2 cellular contexts compared by ENCODE assay signal in genomic region chr16:11193494-11193893, GRCh38.
A peak's percentile ranks its signal among the peaks of the same experiment; 100 is the strongest.
TF ChIP-seq lines count a peak whose summit lies in the region.

No MANE protein-coding gene starts in this region.

TF ChIP-seq in HepG2, 621 proteins besides CTCF, POLR2A, EP300 and RAD21 (continues in another document):
- peak; percentile 63; the same call in 1 of the 2 replicates for TF ChIP-seq SOX6 (IDR thresholded peaks at IDR 0.05)
- TF ChIP-seq SOX6 (CRISPR knock-in tag; IDR thresholded peaks at IDR 0.05) = no peak
- 0 out of 2 replicates have a peak, but pooled peaks have one; percentile 74 for TF ChIP-seq TRIM22 (IDR thresholded peaks at IDR 0.05)
- no peak for TF ChIP-seq ZNF253 (CRISPR knock-in tag; IDR thresholded peaks at IDR 0.05; ENCODE audit: borderline replicate concordance)
- peak; percentile 39; the same call in 1 of the 2 replicates for TF ChIP-seq FOXA1 (IDR thresholded peaks at IDR 0.05)
- TF ChIP-seq FOXA1 (CRISPR knock-in tag; IDR thresholded peaks at IDR 0.05) = no peak
- TF ChIP-seq REL (CRISPR knock-in tag; conservative IDR thresholded peaks at IDR 0.05) = no peak
- no peak for TF ChIP-seq POGZ (CRISPR knock-in tag; IDR thresholded peaks at IDR 0.05)
- TF ChIP-seq ZNF138 (CRISPR knock-in tag; IDR thresholded peaks at IDR 0.05; ENCODE audit: low read depth) = no peak
- TF ChIP-seq TFE3 (CRISPR knock-in tag; IDR thresholded peaks at IDR 0.05) = no peak
- peak; percentile 63; the same call in 1 of the 2 replicates for TF ChIP-seq SP1 (IDR thresholded peaks at IDR 0.05)
- TF ChIP-seq SP1 (CRISPR knock-in tag; IDR thresholded peaks at IDR 0.05) = no peak
- TF ChIP-seq, protein P1, sequence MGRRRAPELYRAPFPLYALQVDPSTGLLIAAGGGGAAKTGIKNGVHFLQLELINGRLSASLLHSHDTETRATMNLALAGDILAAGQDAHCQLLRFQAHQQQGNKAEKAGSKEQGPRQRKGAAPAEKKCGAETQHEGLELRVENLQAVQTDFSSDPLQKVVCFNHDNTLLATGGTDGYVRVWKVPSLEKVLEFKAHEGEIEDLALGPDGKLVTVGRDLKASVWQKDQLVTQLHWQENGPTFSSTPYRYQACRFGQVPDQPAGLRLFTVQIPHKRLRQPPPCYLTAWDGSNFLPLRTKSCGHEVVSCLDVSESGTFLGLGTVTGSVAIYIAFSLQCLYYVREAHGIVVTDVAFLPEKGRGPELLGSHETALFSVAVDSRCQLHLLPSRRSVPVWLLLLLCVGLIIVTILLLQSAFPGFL (CRISPR knock-in tag; IDR thresholded peaks at IDR 0.05) = no peak
- TF ChIP-seq MTF2 (CRISPR knock-in tag; IDR thresholded peaks at IDR 0.05; ENCODE audit: borderline replicate concordance) = no peak
- peak; percentile 89 for TF ChIP-seq IKZF1 (IDR thresholded peaks at IDR 0.05)
- no peak for TF ChIP-seq ARID3A (IDR thresholded peaks at IDR 0.05; ENCODE audit: low read depth, low read length)
- peak; percentile 68; the same call in 1 of the 2 replicates for TF ChIP-seq FOXK2 (IDR thresholded peaks at IDR 0.05)
- TF ChIP-seq HMG20B (CRISPR knock-in tag; conservative IDR thresholded peaks at IDR 0.05) = no peak
- no peak for TF ChIP-seq KLF12 (CRISPR knock-in tag; IDR thresholded peaks at IDR 0.05; ENCODE audit: borderline replicate concordance)
- no peak for TF ChIP-seq PRDM10 (CRISPR knock-in tag; IDR thresholded peaks at IDR 0.05; ENCODE audit: low read depth)

TF ChIP-seq in K562, 482 proteins besides CTCF, POLR2A, EP300 and RAD21:
- TF ChIP-seq, protein P2, sequence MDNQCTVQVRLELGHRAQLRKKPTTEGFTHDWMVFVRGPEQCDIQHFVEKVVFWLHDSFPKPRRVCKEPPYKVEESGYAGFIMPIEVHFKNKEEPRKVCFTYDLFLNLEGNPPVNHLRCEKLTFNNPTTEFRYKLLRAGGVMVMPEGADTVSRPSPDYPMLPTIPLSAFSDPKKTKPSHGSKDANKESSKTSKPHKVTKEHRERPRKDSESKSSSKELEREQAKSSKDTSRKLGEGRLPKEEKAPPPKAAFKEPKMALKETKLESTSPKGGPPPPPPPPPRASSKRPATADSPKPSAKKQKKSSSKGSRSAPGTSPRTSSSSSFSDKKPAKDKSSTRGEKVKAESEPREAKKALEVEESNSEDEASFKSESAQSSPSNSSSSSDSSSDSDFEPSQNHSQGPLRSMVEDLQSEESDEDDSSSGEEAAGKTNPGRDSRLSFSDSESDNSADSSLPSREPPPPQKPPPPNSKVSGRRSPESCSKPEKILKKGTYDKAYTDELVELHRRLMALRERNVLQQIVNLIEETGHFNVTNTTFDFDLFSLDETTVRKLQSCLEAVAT (IDR thresholded peaks at IDR 0.05) = 0 out of 4 replicates have a peak, but pooled peaks of 1 of the 2 experiments have one; percentile 27
- no peak for TF ChIP-seq ZNF23 (CRISPR knock-in tag; IDR thresholded peaks at IDR 0.05)
- TF ChIP-seq, protein P3, sequence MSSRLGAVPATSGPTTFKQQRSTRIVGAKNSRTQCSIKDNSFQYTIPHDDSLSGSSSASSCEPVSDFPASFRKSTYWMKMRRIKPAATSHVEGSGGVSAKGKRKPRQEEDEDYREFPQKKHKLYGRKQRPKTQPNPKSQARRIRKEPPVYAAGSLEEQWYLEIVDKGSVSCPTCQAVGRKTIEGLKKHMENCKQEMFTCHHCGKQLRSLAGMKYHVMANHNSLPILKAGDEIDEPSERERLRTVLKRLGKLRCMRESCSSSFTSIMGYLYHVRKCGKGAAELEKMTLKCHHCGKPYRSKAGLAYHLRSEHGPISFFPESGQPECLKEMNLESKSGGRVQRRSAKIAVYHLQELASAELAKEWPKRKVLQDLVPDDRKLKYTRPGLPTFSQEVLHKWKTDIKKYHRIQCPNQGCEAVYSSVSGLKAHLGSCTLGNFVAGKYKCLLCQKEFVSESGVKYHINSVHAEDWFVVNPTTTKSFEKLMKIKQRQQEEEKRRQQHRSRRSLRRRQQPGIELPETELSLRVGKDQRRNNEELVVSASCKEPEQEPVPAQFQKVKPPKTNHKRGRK (tag; IDR thresholded peaks at IDR 0.05) = peak; percentile 73
- peak; percentile 17; the same call in 1 of the 2 replicates for TF ChIP-seq EGR1 (conservative IDR thresholded peaks at IDR 0.05)
- TF ChIP-seq ATF3 (IDR thresholded peaks at IDR 0.05) = no peak
- TF ChIP-seq ATF3 (CRISPR knock-in tag; conservative IDR thresholded peaks at IDR 0.05) = no peak
- TF ChIP-seq MLX (CRISPR knock-in tag; conservative IDR thresholded peaks at IDR 0.05) = no peak
- 0 out of 2 replicates have a peak, but pooled peaks have one; percentile 65 for TF ChIP-seq GATAD2A (IDR thresholded peaks at IDR 0.05)
- peak; percentile 30 to 35; a peak in 1 of 4 replicates for TF ChIP-seq KDM1A (IDR thresholded peaks at IDR 0.05)
- no peak for TF ChIP-seq POLR2AphosphoS2 (IDR thresholded peaks at IDR 0.05; ENCODE audit: low read length)
- no peak for TF ChIP-seq NRF1 (conservative IDR thresholded peaks at IDR 0.05 in 1 of 2, IDR thresholded peaks at IDR 0.05 in 1 of 2)
- peak; percentile 73; the same call in 1 of the 2 replicates for TF ChIP-seq MTA1 (IDR thresholded peaks at IDR 0.05; ENCODE audit: borderline replicate concordance)
- no peak for TF ChIP-seq ZFP91 (CRISPR knock-in tag; IDR thresholded peaks at IDR 0.05)
- TF ChIP-seq MTA2 (IDR thresholded peaks at IDR 0.05; ENCODE audit: low read depth) = no peak
- peak; percentile 25; the same call in 1 of the 2 replicates for TF ChIP-seq ZNF263 (CRISPR knock-in tag; IDR thresholded peaks at IDR 0.05; ENCODE audit: borderline replicate concordance)
- TF ChIP-seq, protein P4, sequence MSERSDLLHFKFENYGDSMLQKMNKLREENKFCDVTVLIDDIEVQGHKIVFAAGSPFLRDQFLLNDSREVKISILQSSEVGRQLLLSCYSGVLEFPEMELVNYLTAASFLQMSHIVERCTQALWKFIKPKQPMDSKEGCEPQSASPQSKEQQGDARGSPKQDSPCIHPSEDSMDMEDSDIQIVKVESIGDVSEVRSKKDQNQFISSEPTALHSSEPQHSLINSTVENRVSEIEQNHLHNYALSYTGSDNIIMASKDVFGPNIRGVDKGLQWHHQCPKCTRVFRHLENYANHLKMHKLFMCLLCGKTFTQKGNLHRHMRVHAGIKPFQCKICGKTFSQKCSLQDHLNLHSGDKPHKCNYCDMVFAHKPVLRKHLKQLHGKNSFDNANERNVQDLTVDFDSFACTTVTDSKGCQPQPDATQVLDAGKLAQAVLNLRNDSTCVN (CRISPR knock-in tag; IDR thresholded peaks at IDR 0.05) = peak; percentile 56; the same call in 1 of the 2 replicates
- TF ChIP-seq, protein P5, sequence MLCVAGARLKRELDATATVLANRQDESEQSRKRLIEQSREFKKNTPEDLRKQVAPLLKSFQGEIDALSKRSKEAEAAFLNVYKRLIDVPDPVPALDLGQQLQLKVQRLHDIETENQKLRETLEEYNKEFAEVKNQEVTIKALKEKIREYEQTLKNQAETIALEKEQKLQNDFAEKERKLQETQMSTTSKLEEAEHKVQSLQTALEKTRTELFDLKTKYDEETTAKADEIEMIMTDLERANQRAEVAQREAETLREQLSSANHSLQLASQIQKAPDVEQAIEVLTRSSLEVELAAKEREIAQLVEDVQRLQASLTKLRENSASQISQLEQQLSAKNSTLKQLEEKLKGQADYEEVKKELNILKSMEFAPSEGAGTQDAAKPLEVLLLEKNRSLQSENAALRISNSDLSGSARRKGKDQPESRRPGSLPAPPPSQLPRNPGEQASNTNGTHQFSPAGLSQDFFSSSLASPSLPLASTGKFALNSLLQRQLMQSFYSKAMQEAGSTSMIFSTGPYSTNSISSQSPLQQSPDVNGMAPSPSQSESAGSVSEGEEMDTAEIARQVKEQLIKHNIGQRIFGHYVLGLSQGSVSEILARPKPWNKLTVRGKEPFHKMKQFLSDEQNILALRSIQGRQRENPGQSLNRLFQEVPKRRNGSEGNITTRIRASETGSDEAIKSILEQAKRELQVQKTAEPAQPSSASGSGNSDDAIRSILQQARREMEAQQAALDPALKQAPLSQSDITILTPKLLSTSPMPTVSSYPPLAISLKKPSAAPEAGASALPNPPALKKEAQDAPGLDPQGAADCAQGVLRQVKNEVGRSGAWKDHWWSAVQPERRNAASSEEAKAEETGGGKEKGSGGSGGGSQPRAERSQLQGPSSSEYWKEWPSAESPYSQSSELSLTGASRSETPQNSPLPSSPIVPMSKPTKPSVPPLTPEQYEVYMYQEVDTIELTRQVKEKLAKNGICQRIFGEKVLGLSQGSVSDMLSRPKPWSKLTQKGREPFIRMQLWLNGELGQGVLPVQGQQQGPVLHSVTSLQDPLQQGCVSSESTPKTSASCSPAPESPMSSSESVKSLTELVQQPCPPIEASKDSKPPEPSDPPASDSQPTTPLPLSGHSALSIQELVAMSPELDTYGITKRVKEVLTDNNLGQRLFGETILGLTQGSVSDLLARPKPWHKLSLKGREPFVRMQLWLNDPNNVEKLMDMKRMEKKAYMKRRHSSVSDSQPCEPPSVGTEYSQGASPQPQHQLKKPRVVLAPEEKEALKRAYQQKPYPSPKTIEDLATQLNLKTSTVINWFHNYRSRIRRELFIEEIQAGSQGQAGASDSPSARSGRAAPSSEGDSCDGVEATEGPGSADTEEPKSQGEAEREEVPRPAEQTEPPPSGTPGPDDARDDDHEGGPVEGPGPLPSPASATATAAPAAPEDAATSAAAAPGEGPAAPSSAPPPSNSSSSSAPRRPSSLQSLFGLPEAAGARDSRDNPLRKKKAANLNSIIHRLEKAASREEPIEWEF (CRISPR knock-in tag; IDR thresholded peaks at IDR 0.05) = no peak
- 0 out of 2 replicates have a peak, but pooled peaks have one; percentile 9 for TF ChIP-seq ARID1B (IDR thresholded peaks at IDR 0.05)
- 0 out of 2 replicates have a peak, but pooled peaks have one; percentile 19 for TF ChIP-seq OTX1 (CRISPR knock-in tag; IDR thresholded peaks at IDR 0.05)
- no peak; the same call in 1 of the 2 replicates for TF ChIP-seq CBFA2T2 (conservative IDR thresholded peaks at IDR 0.05)
- TF ChIP-seq HDAC1 (IDR thresholded peaks at IDR 0.05) = peak in 1 of 2 experiments; percentile 53; a peak in 1 of 4 replicates
